ENCODE assay signal across 8 cellular contexts in genomic region chr7:84194484-84195260, GRCh38. TPM values are rescaled to one million over a fixed set of nuclear protein-coding genes. Genes with fewer than 3 reads are reported as not detected.
DNase-seq lines count a peak whose midpoint lies in the region; ATAC-seq and TF ChIP-seq lines count a peak whose summit lies in the region.

Gene SEMA3A (minus strand): TSS chr7:84194789. CDS start chr7:84194586, 203 bp downstream.

- peak; percentile 84 for ATAC-seq in left lung
- peak; percentile 78 for ATAC-seq in stimulated activated naive CD8-positive, alpha-beta T cell treated with anti-CD3 and anti-CD28 coated beads, Interleukin-15, Interleukin-2, amounts not matched to agents 100 U/mL and 50 U/mL, for 24 hours
- no peak for ATAC-seq in GM18861 (IDR thresholded peaks at IDR 0.05; ENCODE audit: unreplicated experiment)

- intact Hi-C loops in left lung (cut with DNase I), result no loop called here

- no peak within 1 kb of the TSS for H3K27ac ChIP-seq in left lung

- DNase-seq in Daoy (ENCODE audit: low read depth) (peak; percentile 73), KBM-7 (peak; percentile 78), SKM-1 (lab: John Stamatoyannopoulos, UW; ENCODE audit: unreplicated experiment) (peak; percentile 57), dermis blood vessel endothelial cell (peak; percentile 72), left lung (peak in 1 of 2 donors; percentile 34), GDM1 (lab: John Stamatoyannopoulos, UW) (no peak)
- peak; percentile 15 for DNase-seq in stimulated activated naive CD8-positive, alpha-beta T cell treated with anti-CD3 and anti-CD28 coated beads, Interleukin-15, Interleukin-2, amounts not matched to agents 100 U/mL and 50 U/mL, for 24 hours

- no peak for TF ChIP-seq CTCF in left lung (IDR thresholded peaks at IDR 0.05)

- H3K9me3 ChIP-seq in left lung, result no peaks in the 10 kb centered on the region

- peak within 1 kb of the TSS; percentile 27 to 35 for H3K4me3 ChIP-seq in left lung

- no peaks in the 10 kb centered on the region for H3K36me3 ChIP-seq in left lung

- in situ Hi-C loops in KBM-7 (cut with MboI; ENCODE audit: low pct_unique_long_range_greater_than_20kb, low sequenced_read_pairs), result no loop called here

- H3K4me1 ChIP-seq in left lung, result peaks cover 0 to 11% of the 10 kb centered on the region in 2 donors

- H3K27me3 ChIP-seq in left lung, result no peaks in the 10 kb centered on the region

RNA-seq across cellular contexts. Expression of gene SEMA3A, which starts in this region (rescaled TPM):
- 14.2 and 14.3 TPM in 2 replicates for total RNA-seq in Daoy (2014; rRNA removed; shearing (Covaris generic))
- 80.2 and 109 TPM in 2 replicates for total RNA-seq in dermis blood vessel endothelial cell
- 10 to 100 TPM in 1 of 2 donors, 1 to 10 TPM in 1; 6.1 to 12.3 TPM for total RNA-seq in left lung
